1 cellular context compared by ENCODE assay signal in genomic region chr9:126328415-126328814, GRCh38.
TF ChIP-seq lines count a peak whose summit lies in the region.

No MANE protein-coding gene starts in this region.

TF ChIP-seq in IMR-90, 13 proteins besides CTCF, POLR2A, EP300 and RAD21 (continued from another document):
- TF ChIP-seq USF2 (IDR thresholded peaks at IDR 0.05; ENCODE audit: low read depth, low read length) (no peak), CEBPB (IDR thresholded peaks at IDR 0.05; ENCODE audit: low read depth, low read length) (no peak), NFE2L2 (IDR thresholded peaks at IDR 0.05; ENCODE audit: low read depth, low read length) (no peak)
TF ChIP-seq in IMR-90: peak in this region for 0.
